ENCODE assay signal across 19 cellular contexts in genomic region chr19:33339750-33340029, GRCh38.
"Had no signal": no experiment of that assay in that cellular context is flagged by ENCODE, and none has a peak within 500 bp of the region (broad histone marks: within the 10 kb centered on the region; RNA-seq: fewer than 3 reads in every experiment).

No MANE protein-coding gene starts in this region.

- H3K9me3 ChIP-seq: colonic mucosa, gastrocnemius medialis, heart right ventricle, left ventricle myocardium inferior, lower lobe of right lung, psoas muscle, right lobe of liver, tibial artery, upper lobe of left lung, uterus had no signal

- H3K36me3 ChIP-seq: colonic mucosa, gastrocnemius medialis, heart right ventricle, left ventricle myocardium inferior, lower lobe of right lung, right lobe of liver, tibial artery, upper lobe of left lung, uterus had no signal

- H3K27ac ChIP-seq: colonic mucosa, gastrocnemius medialis, heart right ventricle, left ventricle myocardium inferior, lower lobe of right lung, psoas muscle, right lobe of liver, tibial artery, upper lobe of left lung, uterus had no signal

- DNase-seq: colonic mucosa; dermis blood vessel endothelial cell; gastrocnemius medialis; heart right ventricle; left ventricle myocardium inferior; lower lobe of right lung; mesenchymal stem cell; naive thymus-derived CD4-positive, alpha-beta T cell; nephron progenitor cell; psoas muscle; retina; right lobe of liver; stimulated activated CD4-positive, alpha-beta T cell treated with anti-CD3 and anti-CD28 coated beads, Interleukin-15, amount 100 ng/mL, for 24 hours; stimulated activated CD4-positive, alpha-beta T cell treated with anti-CD3 and anti-CD28 coated beads, Interleukin-1b, Interleukin-23, amount 100 ng/mL, for 48 hours; stimulated activated CD4-positive, alpha-beta T cell treated with anti-CD3 and anti-CD28 coated beads, Interleukin-4, amount 100 ng/mL, for 24 hours; tibial artery; upper lobe of left lung; uterus had no signal

- ATAC-seq: gastrocnemius medialis; heart right ventricle; lower lobe of right lung; naive thymus-derived CD4-positive, alpha-beta T cell; psoas muscle; stimulated activated memory B cell treated with anti-CD40 and anti-IgM and Interleukin-4, amounts not matched to agents 10 μg/mL and 1 μg/mL and 100 μg/mL, for 72 hours had no signal

- H3K4me1 ChIP-seq: colonic mucosa, gastrocnemius medialis, lower lobe of right lung, psoas muscle had no signal

- H3K27me3 ChIP-seq: gastrocnemius medialis, right lobe of liver, upper lobe of left lung, uterus had no signal

- H3K4me3 ChIP-seq: colonic mucosa, gastrocnemius medialis, heart right ventricle, left ventricle myocardium inferior, lower lobe of right lung, psoas muscle, right lobe of liver, tibial artery, upper lobe of left lung, uterus had no signal
